18 cellular contexts compared by ENCODE assay signal in genomic region chr13:28539625-28540286, GRCh38. TPM values are rescaled to one million over a fixed set of nuclear protein-coding genes. Genes with fewer than 3 reads are reported as not detected.
DNase-seq lines count a peak whose midpoint lies in the region; ATAC-seq, FAIRE-seq and TF ChIP-seq lines count a peak whose summit lies in the region.
"Had no signal": no experiment of that assay in that cellular context is flagged by ENCODE, and none has a peak within 500 bp of the region (broad histone marks: within the 10 kb centered on the region; RNA-seq: fewer than 3 reads in every experiment).

No MANE protein-coding gene starts in this region.

- peaks cover 2% of the 10 kb centered on the region for H3K9me3 Mint-ChIP-seq in activated CD8-positive, alpha-beta T cell treated with anti-CD3 and anti-CD28 coated beads for 36 hours
- H3K9me3 Mint-ChIP-seq in activated CD8-positive, alpha-beta T cell treated with anti-CD3 and anti-CD28 coated beads, Interleukin-2, amount 10 ng/mL, durations not matched to agents 7 days and 5 days (ENCODE audit: insufficient read depth) = no peaks in the 10 kb centered on the region
- peaks cover 17% of the 10 kb centered on the region for H3K9me3 Mint-ChIP-seq in activated T-helper 2 cell treated with anti-CD3 and anti-CD28 coated beads, Interferon-gamma antibody, Interleukin-2, Interleukin-4, amounts not matched to agents 10 μg/mL and 5 μg/mL and 100 μg/mL, durations not matched to agents 14 hours and 24 hours and 36 hours

- TF ChIP-seq POLR2A in GM12891 (IDR thresholded peaks at IDR 0.05; ENCODE audit: low read depth, low read length) (no peak), uterus (IDR thresholded peaks at IDR 0.05) (no peak)

- POLR2A ChIA-PET in activated CD8-positive, alpha-beta T cell treated with anti-CD3 and anti-CD28 coated beads for 36 hours (lab: Charles Lee) = no interaction called here
- POLR2A ChIA-PET in activated CD8-positive, alpha-beta T cell treated with anti-CD3 and anti-CD28 coated beads, Interleukin-2, amount 10 ng/mL, durations not matched to agents 7 days and 5 days (lab: Charles Lee) = no interaction called here

- TF ChIP-seq CTCF in activated CD8-positive, alpha-beta T cell treated with anti-CD3 and anti-CD28 coated beads for 36 hours (IDR thresholded peaks at IDR 0.05) = no peak
- no peak for TF ChIP-seq CTCF in uterus (IDR thresholded peaks at IDR 0.05)

- no peak overlapping the region for H3K4me3 ChIP-seq in uterus
- H3K4me3 ChIP-seq: BLaER1 had no signal

- no peak overlapping the region for H3K27ac ChIP-seq in uterus
- H3K27ac ChIP-seq: BLaER1 had no signal

- DNase-seq in activated CD8-positive, alpha-beta T cell treated with anti-CD3 and anti-CD28 coated beads for 36 hours = no peak
- no peak for DNase-seq in activated CD8-positive, alpha-beta T cell treated with anti-CD3 and anti-CD28 coated beads, Interleukin-2, amount 10 ng/mL, durations not matched to agents 7 days and 5 days
- DNase-seq in GM12891 (ENCODE audit: insufficient read length, low spot score) = no peak
- DNase-seq in activated T-helper 2 cell treated with anti-CD3 and anti-CD28 coated beads, Interferon-gamma antibody, Interleukin-2, Interleukin-4, amounts not matched to agents 10 μg/mL and 5 μg/mL and 100 μg/mL, durations not matched to agents 14 hours and 24 hours and 36 hours (ENCODE audit: low spot score) = no peak
- DNase-seq in uterus = no peak
- DNase-seq in stimulated activated CD4-positive, alpha-beta T cell treated with anti-CD3 and anti-CD28 coated beads, Interleukin-2, amount 100 ng/mL, for 24 hours = no peak
- DNase-seq in globus pallidus (ENCODE audit: low spot score) = no peak
- DNase-seq: CD8-positive, alpha-beta T cell; DMS79; Karpas-422; MM.1S; NCI-H1092 treated with DMSO at 0.1 percent for 48 hours; NCI-H1694; NCI-H510A treated with DMSO at 0.1 percent for 48 hours; NCI-H82 had no signal

- peaks cover 17% of the 10 kb centered on the region for H3K4me1 Mint-ChIP-seq in activated CD8-positive, alpha-beta T cell treated with anti-CD3 and anti-CD28 coated beads for 36 hours (ENCODE audit: low read depth)
- no peaks in the 10 kb centered on the region for H3K4me1 Mint-ChIP-seq in activated CD8-positive, alpha-beta T cell treated with anti-CD3 and anti-CD28 coated beads, Interleukin-2, amount 10 ng/mL, durations not matched to agents 7 days and 5 days (ENCODE audit: low read depth)
- peaks cover 29% of the 10 kb centered on the region for H3K4me1 Mint-ChIP-seq in activated T-helper 2 cell treated with anti-CD3 and anti-CD28 coated beads, Interferon-gamma antibody, Interleukin-2, Interleukin-4, amounts not matched to agents 10 μg/mL and 5 μg/mL and 100 μg/mL, durations not matched to agents 14 hours and 24 hours and 36 hours (ENCODE audit: low read depth)

- H3K4me1 ChIP-seq in uterus = no peaks in the 10 kb centered on the region
- H3K4me1 ChIP-seq: BLaER1 had no signal

- peak; percentile 68 for FAIRE-seq in GM12891 (lab: Jason Lieb, UNC)
- FAIRE-seq: D721Med had no signal

- H3K27me3 Mint-ChIP-seq in activated CD8-positive, alpha-beta T cell treated with anti-CD3 and anti-CD28 coated beads for 36 hours = peaks cover 21% of the 10 kb centered on the region
- H3K27me3 Mint-ChIP-seq in activated CD8-positive, alpha-beta T cell treated with anti-CD3 and anti-CD28 coated beads, Interleukin-2, amount 10 ng/mL, durations not matched to agents 7 days and 5 days (ENCODE audit: low read depth) = peaks cover 12% of the 10 kb centered on the region
- no peaks in the 10 kb centered on the region for H3K27me3 Mint-ChIP-seq in activated T-helper 2 cell treated with anti-CD3 and anti-CD28 coated beads, Interferon-gamma antibody, Interleukin-2, Interleukin-4, amounts not matched to agents 10 μg/mL and 5 μg/mL and 100 μg/mL, durations not matched to agents 14 hours and 24 hours and 36 hours (ENCODE audit: low read depth)

- no peaks in the 10 kb centered on the region for H3K27me3 ChIP-seq in uterus

- no peaks in the 10 kb centered on the region for H3K36me3 ChIP-seq in uterus

- no peak overlapping the region for H3K4me3 Mint-ChIP-seq in activated CD8-positive, alpha-beta T cell treated with anti-CD3 and anti-CD28 coated beads for 36 hours
- H3K4me3 Mint-ChIP-seq in activated CD8-positive, alpha-beta T cell treated with anti-CD3 and anti-CD28 coated beads, Interleukin-2, amount 10 ng/mL, durations not matched to agents 7 days and 5 days = no peak overlapping the region
- H3K4me3 Mint-ChIP-seq in activated T-helper 2 cell treated with anti-CD3 and anti-CD28 coated beads, Interferon-gamma antibody, Interleukin-2, Interleukin-4, amounts not matched to agents 10 μg/mL and 5 μg/mL and 100 μg/mL, durations not matched to agents 14 hours and 24 hours and 36 hours (ENCODE audit: low read depth) = no peak overlapping the region
- H3K4me3 Mint-ChIP-seq: CD8-positive, alpha-beta T cell had no signal

- H3K9me3 ChIP-seq in uterus = no peaks in the 10 kb centered on the region

- H3K36me3 Mint-ChIP-seq in activated CD8-positive, alpha-beta T cell treated with anti-CD3 and anti-CD28 coated beads for 36 hours (ENCODE audit: low read depth) = no peaks in the 10 kb centered on the region
- no peaks in the 10 kb centered on the region for H3K36me3 Mint-ChIP-seq in activated CD8-positive, alpha-beta T cell treated with anti-CD3 and anti-CD28 coated beads, Interleukin-2, amount 10 ng/mL, durations not matched to agents 7 days and 5 days (ENCODE audit: low read depth)
- H3K36me3 Mint-ChIP-seq in activated T-helper 2 cell treated with anti-CD3 and anti-CD28 coated beads, Interferon-gamma antibody, Interleukin-2, Interleukin-4, amounts not matched to agents 10 μg/mL and 5 μg/mL and 100 μg/mL, durations not matched to agents 14 hours and 24 hours and 36 hours (ENCODE audit: low read depth) = no peaks in the 10 kb centered on the region
- H3K36me3 Mint-ChIP-seq: CD8-positive, alpha-beta T cell had no signal

- intact Hi-C loops in activated CD8-positive, alpha-beta T cell treated with anti-CD3 and anti-CD28 coated beads for 36 hours (cut with micrococcal nuclease) = no loop called here
- intact Hi-C loops in activated T-helper 2 cell treated with anti-CD3 and anti-CD28 coated beads, Interferon-gamma antibody, Interleukin-2, Interleukin-4, amounts not matched to agents 10 μg/mL and 5 μg/mL and 100 μg/mL, durations not matched to agents 14 hours and 24 hours and 36 hours (cut with micrococcal nuclease) = loop anchor here (1.0 to 5.0 kb wide), 5 partner anchors 15 to 271 kb away; partner anchors contain the start of gene POMP
- intact Hi-C loops in uterus (cut with DNase I; ENCODE audit: low total_unique reads) = no loop called here

- peak; percentile 29 for ATAC-seq in activated CD8-positive, alpha-beta T cell treated with anti-CD3 and anti-CD28 coated beads for 36 hours
- no peak for ATAC-seq in activated CD8-positive, alpha-beta T cell treated with anti-CD3 and anti-CD28 coated beads, Interleukin-2, amount 10 ng/mL, durations not matched to agents 7 days and 5 days
- peak; percentile 37 for ATAC-seq in HG03432 (IDR thresholded peaks at IDR 0.05; ENCODE audit: unreplicated experiment)
- ATAC-seq: CD8-positive, alpha-beta T cell had no signal

- CTCF ChIA-PET in activated CD8-positive, alpha-beta T cell treated with anti-CD3 and anti-CD28 coated beads for 36 hours (lab: Charles Lee) = interaction anchor here (0.6 kb wide), 1 partner anchor 671 kb away, joined by 3 read pairs; no protein-coding TSS in a partner anchor
- CTCF ChIA-PET in activated CD8-positive, alpha-beta T cell treated with anti-CD3 and anti-CD28 coated beads, Interleukin-2, amount 10 ng/mL, durations not matched to agents 7 days and 5 days (lab: Charles Lee) = no interaction called here

- peak overlapping the region; percentile 0 for H3K27ac Mint-ChIP-seq in activated CD8-positive, alpha-beta T cell treated with anti-CD3 and anti-CD28 coated beads for 36 hours
- H3K27ac Mint-ChIP-seq in activated CD8-positive, alpha-beta T cell treated with anti-CD3 and anti-CD28 coated beads, Interleukin-2, amount 10 ng/mL, durations not matched to agents 7 days and 5 days = no peak overlapping the region
- H3K27ac Mint-ChIP-seq in activated T-helper 2 cell treated with anti-CD3 and anti-CD28 coated beads, Interferon-gamma antibody, Interleukin-2, Interleukin-4, amounts not matched to agents 10 μg/mL and 5 μg/mL and 100 μg/mL, durations not matched to agents 14 hours and 24 hours and 36 hours = peak overlapping the region; percentile 85
- H3K27ac Mint-ChIP-seq: CD8-positive, alpha-beta T cell had no signal

TF ChIP-seq in GM12891, 5 proteins besides CTCF, POLR2A, EP300 and RAD21:
- TF ChIP-seq POLR2AphosphoS5 (IDR thresholded peaks at IDR 0.05; ENCODE audit: low read depth, low read length) (no peak), PAX5 (IDR thresholded peaks at IDR 0.05; ENCODE audit: insufficient read depth, low read length, severe bottlenecking) (no peak)

RNA-seq across cellular contexts. Expression of gene FLT1, which starts 44.8 kb away (rescaled TPM):
- 1 to 10 TPM; 7.7 to 8.2 TPM for total RNA-seq in activated CD8-positive, alpha-beta T cell treated with anti-CD3 and anti-CD28 coated beads for 36 hours
- total RNA-seq in activated CD8-positive, alpha-beta T cell treated with anti-CD3 and anti-CD28 coated beads, Interleukin-2, amount 10 ng/mL, durations not matched to agents 7 days and 5 days = 1 to 10 TPM in 1 of 2 experiments, under 1 TPM in 1; 0.95 to 1.3 TPM
- 0.55 TPM for polyA plus RNA-seq in GM12891 (2012; ENCODE audit: low read depth, missing spikeins)
- 29.9 and 32.4 TPM in 2 replicates for total RNA-seq in activated T-helper 2 cell treated with anti-CD3 and anti-CD28 coated beads, Interferon-gamma antibody, Interleukin-2, Interleukin-4, amounts not matched to agents 10 μg/mL and 5 μg/mL and 100 μg/mL, durations not matched to agents 14 hours and 24 hours and 36 hours
- total RNA-seq in uterus = 10 to 100 TPM; 53.2 to 95.3 (median 62.0) TPM
